ENCODE assay signal across 8 cellular contexts in genomic region chr12:27970391-27970980, GRCh38. TPM values are rescaled to one million over a fixed set of nuclear protein-coding genes. Genes with fewer than 3 reads are reported as not detected.
A peak's percentile ranks its signal among the peaks of the same experiment; 100 is the strongest.
DNase-seq lines count a peak whose midpoint lies in the region; ATAC-seq and TF ChIP-seq lines count a peak whose summit lies in the region.

No MANE protein-coding gene starts in this region.

- DNase-seq in HCEC 1CT (no peak), T1000 (lab: John Stamatoyannopoulos, UW) (no peak)

- WGBS in esophagus, 2 donors: 1 to 2% methylated on average over 48 to 64 of the region's 64 CpGs

- no peaks in the 10 kb centered on the region for H3K36me3 Mint-ChIP-seq in nephron (ENCODE audit: low read depth)

- H3K9me3 ChIP-seq in ES-I3 (ENCODE audit: control insufficient read depth, insufficient read depth, low read length): no peaks in the 10 kb centered on the region; the same call in 1 of the 2 replicates
- no peaks in the 10 kb centered on the region for H3K9me3 ChIP-seq in OCI-LY3 (ENCODE audit: insufficient read depth, low read length)
- no peaks in the 10 kb centered on the region for H3K9me3 ChIP-seq in esophagus (ENCODE audit: control insufficient read depth in 2 of 2, insufficient read depth in 1 of 2, low read depth in 1 of 2, low read length in 1 of 2)

- ATAC-seq in GM21717 (IDR thresholded peaks at IDR 0.05; ENCODE audit: unreplicated experiment) (peak; percentile 13), HG03378 (IDR thresholded peaks at IDR 0.05; ENCODE audit: unreplicated experiment) (no peak)

- peaks cover 9% of the 10 kb centered on the region; the same call in 1 of the 2 replicates for H3K27me3 ChIP-seq in OCI-LY3 (ENCODE audit: low read depth, low read length)
- peaks cover 0 to 5% of the 10 kb centered on the region in 2 donors for H3K27me3 ChIP-seq in esophagus (ENCODE audit: control insufficient read depth in 1 of 2, insufficient read depth in 2 of 2, low read length in 2 of 2)

- no peaks in the 10 kb centered on the region for H4K20me1 ChIP-seq in OCI-LY3 (ENCODE audit: insufficient read depth, low read length)

- peaks cover 45% of the 10 kb centered on the region for H3K4me1 Mint-ChIP-seq in nephron

- H3K27ac ChIP-seq in OCI-LY3 (ENCODE audit: low read length): no peak overlapping the region
- peak overlapping the region; percentile 83 to 87 for H3K27ac ChIP-seq in esophagus (ENCODE audit: low read depth in 2 of 2, low read length in 1 of 2)

- H2AFZ ChIP-seq in OCI-LY3 (ENCODE audit: low read depth, low read length): no peak overlapping the region

- no peaks in the 10 kb centered on the region for H3K9me3 Mint-ChIP-seq in nephron

- H3K4me2 ChIP-seq in OCI-LY3 (ENCODE audit: low read length): no peak overlapping the region

- peak overlapping the region; percentile 34 to 81 (median 42) for H3K27ac Mint-ChIP-seq in nephron

- no peaks in the 10 kb centered on the region for H3K36me3 ChIP-seq in ES-I3 (ENCODE audit: insufficient read depth, low read length)
- H3K36me3 ChIP-seq in OCI-LY3 (replicated peaks; ENCODE audit: low read depth, low read length): no peaks in the 10 kb centered on the region
- H3K36me3 ChIP-seq in esophagus (ENCODE audit: control insufficient read depth in 2 of 2, insufficient read depth in 2 of 2, low read length in 1 of 2): no peaks in the 10 kb centered on the region

- peaks cover 95% of the 10 kb centered on the region for H3K27me3 Mint-ChIP-seq in nephron (ENCODE audit: low read depth)

- peaks cover 25% of the 10 kb centered on the region for H3K4me1 ChIP-seq in ES-I3 (ENCODE audit: insufficient read depth, low read length)
- peaks cover 13% of the 10 kb centered on the region for H3K4me1 ChIP-seq in OCI-LY3 (ENCODE audit: low read length)
- H3K4me1 ChIP-seq in esophagus (ENCODE audit: control insufficient read depth in 2 of 2, insufficient read depth in 2 of 2, low read length in 1 of 2): peaks cover 0 to 3% of the 10 kb centered on the region in 2 donors

- H3K4me3 ChIP-seq in OCI-LY3 (ENCODE audit: low read length): peak overlapping the region; percentile 78; the same call in 1 of the 2 replicates
- peak overlapping the region; percentile 60 to 73 for H3K4me3 ChIP-seq in esophagus (ENCODE audit: low read depth in 1 of 2, low read length in 2 of 2)

- H3K4me3 Mint-ChIP-seq in nephron: peak overlapping the region; percentile 82 to 93 (median 91)

- H3K9ac ChIP-seq in ES-I3 (ENCODE audit: low read depth, low read length) (peak overlapping the region; percentile 60), OCI-LY3 (ENCODE audit: low read length) (no peak overlapping the region)

- TF ChIP-seq CTCF in OCI-LY3 (IDR thresholded peaks at IDR 0.05; ENCODE audit: low read depth, low read length) (no peak), nephron (IDR thresholded peaks at IDR 0.05; ENCODE audit: unreplicated experiment in 3 of 3) (no peak)

- H3K79me2 ChIP-seq in OCI-LY3 (ENCODE audit: low read length): no peaks in the 10 kb centered on the region

RNA-seq across cellular contexts. Expression of gene PTHLH, which starts 2.0 kb away (rescaled TPM):
- polyA plus RNA-seq in esophagus: 1 to 10 TPM; 3.8 to 6.8 TPM
